In genomic region chr3:125129512-125129962, GRCh38 we compare ENCODE assay signal across 8 cellular contexts.
A peak's percentile ranks its signal among the peaks of the same experiment; 100 is the strongest.
DNase-seq lines count a peak whose midpoint lies in the region; ATAC-seq, FAIRE-seq and TF ChIP-seq lines count a peak whose summit lies in the region.

No MANE protein-coding gene starts in this region.

- H3K14ac ChIP-seq in H1 (ENCODE audit: insufficient read length): no peak overlapping the region

- no peaks in the 10 kb centered on the region for H3K36me3 ChIP-seq in H1 (ENCODE audit: control insufficient read depth in 2 of 4, insufficient read depth in 4 of 4, low read length in 3 of 4)

- no peak overlapping the region for H3K4me3 ChIP-seq in H1 (ENCODE audit: extremely low read depth in 1 of 4, insufficient read depth in 2 of 4, low read depth in 3 of 4, low read length in 4 of 4)

- CTCF ChIA-PET in H1 (lab: Charles Lee; ENCODE audit: partially characterized antibody): interaction anchor here (0.6 to 1.9 kb wide), 8 partner anchors 9 to 184 kb away, joined by 3 to 7 read pairs (median 3); no protein-coding TSS in a partner anchor

- no peak overlapping the region for H4K5ac ChIP-seq in H1 (ENCODE audit: insufficient read length, low read depth, low read length)

- no peak for TF ChIP-seq CTCF in H1 (IDR thresholded peaks at IDR 0.05; ENCODE audit: control extremely low read depth in 1 of 3, insufficient read depth in 1 of 3, low read depth in 1 of 3, low read length in 3 of 3)

- no peak for TF ChIP-seq POLR2A in H1 (IDR thresholded peaks at IDR 0.05; ENCODE audit: control extremely low read depth in 1 of 2, low read depth in 2 of 2, low read length in 2 of 2)

- no peak for TF ChIP-seq EP300 in H1 (IDR thresholded peaks at IDR 0.05; ENCODE audit: borderline replicate concordance in 1 of 2, low read depth in 2 of 2, low read length in 2 of 2)

- H3K79me1 ChIP-seq in H1 (ENCODE audit: low read depth, low read length): no peaks in the 10 kb centered on the region

- H4K91ac ChIP-seq in H1 (replicated peaks; ENCODE audit: insufficient read length, low read length): no peak overlapping the region

- no peak overlapping the region for H3K4me2 ChIP-seq in H1 (ENCODE audit: insufficient read depth in 1 of 2, low read depth in 2 of 2, low read length in 2 of 2)

- no peak overlapping the region for H2BK12ac ChIP-seq in H1 (ENCODE audit: low read depth, low read length)

- no peaks in the 10 kb centered on the region for H3K79me2 ChIP-seq in H1 (ENCODE audit: control insufficient read depth in 1 of 2, insufficient read depth in 2 of 2, low read length in 2 of 2)

- no peaks in the 10 kb centered on the region for H3K27me3 ChIP-seq in H1 (replicated peaks in 1 of 4; ENCODE audit: control insufficient read depth in 3 of 4, extremely low read depth in 1 of 4, insufficient read depth in 3 of 4, low read length in 3 of 4)

- H3K23ac ChIP-seq in H1 (ENCODE audit: insufficient read length): no peak overlapping the region

- no peak overlapping the region for H2BK20ac ChIP-seq in H1 (ENCODE audit: low read length)

- no peak overlapping the region for H2AK5ac ChIP-seq in H1 (ENCODE audit: low read depth, low read length)

- H2BK120ac ChIP-seq in H1 (replicated peaks; ENCODE audit: low read depth, low read length): no peak overlapping the region

- FAIRE-seq in H1 (lab: Jason Lieb, UNC): no peak

- no peak overlapping the region for H3K18ac ChIP-seq in H1 (ENCODE audit: extremely low read depth, low read length)

- peaks cover 0 to 3% (median 1%) of the 10 kb centered on the region in 4 experiments; a peak in 1 of 7 replicates for H3K4me1 ChIP-seq in H1 (replicated peaks in 1 of 4; ENCODE audit: control insufficient read depth in 3 of 4, insufficient read depth in 4 of 4, low read length in 3 of 4)

- no peak overlapping the region for H2AFZ ChIP-seq in H1 (ENCODE audit: low read length)

- H2BK5ac ChIP-seq in H1 (ENCODE audit: low read depth, low read length): no peak overlapping the region

- DNase-seq in ELF-1 (ENCODE audit: low read depth, low spot score) (peak; percentile 46), NCI-H69 (lab: John Stamatoyannopoulos, UW) (peak; percentile 83), H1 (ENCODE audit: low read depth in 1 of 2, low spot score in 2 of 2) (no peak), occipital lobe (lab: John Stamatoyannopoulos, UW) (peak; percentile 64), NCI-H2107 treated with DMSO at 0.1 percent for 48 hours (lab: John Stamatoyannopoulos, UW; ENCODE audit: unreplicated experiment) (no peak), activated gamma-delta T cell (lab: John Stamatoyannopoulos, UW) (no peak)
- no peak for DNase-seq in activated effector memory CD4-positive, alpha-beta T cell treated with anti-CD3 and anti-CD28 coated beads, Interleukin-2, amount 50 U/mL, for 16 hours

- no peaks in the 10 kb centered on the region for H3K9me3 ChIP-seq in H1 (ENCODE audit: insufficient read depth in 2 of 2, low read depth in 1 of 2, low read length in 1 of 2)

- no peak overlapping the region for H3K27ac ChIP-seq in H1 (ENCODE audit: low read depth, low read length)

- 76% methylated on average over 10 of the region's 10 CpGs; no CpG with 5 or more reads in 1 of the 2 experiments for WGBS in H1 (ENCODE audit: extremely low coverage in 1 of 2, insufficient coverage in 1 of 2, insufficient read length in 1 of 2, insufficient replicate concordance in 2 of 2, low coverage in 1 of 2, low lambda C conversion rate in 2 of 2, missing lambda C conversion rate in 1 of 2), 2 experiments

- no peaks in the 10 kb centered on the region for H4K20me1 ChIP-seq in H1 (replicated peaks in 1 of 2; ENCODE audit: control insufficient read depth in 1 of 2, insufficient read depth in 2 of 2, low read length in 2 of 2)

- H3K4ac ChIP-seq in H1 (replicated peaks; ENCODE audit: insufficient read length, low read depth, low read length): no peak overlapping the region

- TF ChIP-seq RAD21 in H1 (IDR thresholded peaks at IDR 0.05 in 1 of 2, conservative IDR thresholded peaks at IDR 0.05 in 1 of 2; ENCODE audit: low read depth in 2 of 2, low read length in 2 of 2): no peak

- POLR2A ChIA-PET in H1 (lab: Charles Lee; ENCODE audit: partially characterized antibody): interaction anchor here (1.0 to 1.8 kb wide), 3 partner anchors 9 to 11 kb away, joined by 3 to 5 read pairs (median 4); no protein-coding TSS in a partner anchor

- H3K23me2 ChIP-seq in H1 (ENCODE audit: low read depth, low read length): no peaks in the 10 kb centered on the region

- peak overlapping the region; percentile 22; the same call in 1 of the 2 replicates for H4K8ac ChIP-seq in H1 (ENCODE audit: extremely low read depth, insufficient read depth, low read length)

- no peak overlapping the region for H3K9ac ChIP-seq in H1 (replicated peaks in 1 of 4; ENCODE audit: extremely low read depth in 1 of 4, low read depth in 3 of 4, low read length in 3 of 4)

- no peak for ATAC-seq in HG02973 (IDR thresholded peaks at IDR 0.05; ENCODE audit: unreplicated experiment)

- H2BK15ac ChIP-seq in H1 (ENCODE audit: low read length): no peak overlapping the region

- H3K56ac ChIP-seq in H1 (replicated peaks; ENCODE audit: insufficient read length, low read depth, low read length): no peak overlapping the region

TF ChIP-seq in H1, 55 proteins besides CTCF, POLR2A, EP300 and RAD21:
- TF ChIP-seq EZH2 (IDR thresholded peaks at IDR 0.05; ENCODE audit: low read depth, low read length, severe bottlenecking): no peak
- no peak for TF ChIP-seq SIX5 (IDR thresholded peaks at IDR 0.05; ENCODE audit: low read depth, low read length)
- TF ChIP-seq TCF12 (IDR thresholded peaks at IDR 0.05; ENCODE audit: low read depth, low read length): no peak
- TF ChIP-seq JUND (IDR thresholded peaks at IDR 0.05; ENCODE audit: low read length): no peak
- no peak for TF ChIP-seq SP1 (IDR thresholded peaks at IDR 0.05; ENCODE audit: low read depth, low read length)
- no peak for TF ChIP-seq E2F6 (IDR thresholded peaks at IDR 0.05)

Comparison
In these comparisons a context has a peak if more than half of its experiments do, and no peak if none do; other contexts are left out.
1. DNase-seq: peak in ELF-1 (single experiment), NCI-H69 (single experiment) and occipital lobe (single experiment); none in H1 (0 of 2), activated effector memory CD4-positive, alpha-beta T cell treated with anti-CD3 and anti-CD28 coated beads, Interleukin-2, amount 50 U/mL, for 16 hours (single experiment), NCI-H2107 treated with DMSO at 0.1 percent for 48 hours (single experiment) and activated gamma-delta T cell (single experiment).